In the genomic region with DNA sequence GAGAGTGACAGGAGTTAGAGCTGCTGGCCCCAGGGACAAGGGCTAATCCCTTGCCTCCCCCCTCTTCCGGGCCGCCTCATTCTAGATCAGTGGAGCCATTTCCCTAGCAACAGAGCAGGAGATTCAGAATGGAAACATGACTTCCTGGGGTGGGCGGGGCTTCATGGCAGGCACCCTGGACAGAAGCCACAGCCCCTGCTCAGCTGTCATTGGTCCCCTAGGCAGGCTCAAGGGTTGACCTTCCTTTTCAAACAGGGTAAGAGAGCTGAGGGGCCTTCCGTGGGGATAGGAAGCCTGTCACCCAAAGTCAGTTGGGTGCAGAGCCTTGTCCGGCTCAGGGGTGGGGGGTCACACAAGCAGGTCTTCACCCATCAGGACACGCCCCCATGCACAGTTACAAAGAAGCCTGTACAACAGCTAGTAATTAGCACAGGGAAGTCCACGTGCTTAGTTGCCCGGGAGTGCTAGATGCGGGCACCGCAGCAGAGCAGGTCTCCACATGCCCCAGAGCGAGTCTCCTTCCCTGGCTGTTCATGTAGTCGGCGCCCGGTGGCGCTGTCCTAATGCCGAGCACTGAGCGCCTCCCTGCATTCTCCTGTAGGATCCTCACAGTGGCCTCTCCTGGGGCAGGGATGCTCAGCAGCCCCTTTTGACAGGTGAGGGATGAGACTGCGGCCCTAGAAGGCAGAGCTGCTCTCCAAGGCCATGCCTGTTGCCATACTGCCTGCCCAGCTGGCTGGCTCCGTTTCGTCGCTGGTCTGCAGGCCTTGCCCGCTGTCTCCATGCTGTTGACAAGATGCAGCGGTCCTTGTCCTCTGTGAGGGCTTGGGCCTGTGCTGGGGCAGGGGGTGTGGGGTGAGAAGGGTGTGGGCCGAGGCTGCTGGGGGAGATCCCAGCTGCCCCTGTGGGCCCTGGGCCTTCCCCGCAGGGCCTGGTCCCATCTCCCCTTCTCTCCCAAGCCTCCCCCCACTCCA, we compare ENCODE assay signal across 8 cellular contexts. TPM values are rescaled to one million over a fixed set of nuclear protein-coding genes. Genes with fewer than 3 reads are reported as not detected.
DNase-seq lines count a peak whose midpoint lies in the region; ATAC-seq and TF ChIP-seq lines count a peak whose summit lies in the region.

No MANE protein-coding gene starts in this region.

- H3K27ac ChIP-seq in GM23338 (ENCODE audit: low read depth) (0 out of 2 replicates have a peak overlapping the region, but pooled peaks have one; percentile 50), foreskin keratinocyte (no peak overlapping the region)

- H3K4me2 ChIP-seq in GM23338: 0 out of 2 replicates have a peak overlapping the region, but pooled peaks have one; percentile 57

- H3K79me2 ChIP-seq in GM23338 (replicated peaks; ENCODE audit: insufficient read depth): peaks cover 66% of the 10 kb centered on the region

- no peaks in the 10 kb centered on the region for H3K27me3 Mint-ChIP-seq in GM23338 (ENCODE audit: insufficient read depth, low read depth, poor library complexity)
- H3K27me3 Mint-ChIP-seq in activated CD4-positive, alpha-beta memory T cell treated with anti-CD3 and anti-CD28 coated beads, Interleukin-2, amount 10 ng/mL, durations not matched to agents 7 days and 5 days: no peaks in the 10 kb centered on the region

- H3K9me3 ChIP-seq in BE2C: no peaks in the 10 kb centered on the region

- peaks cover 21% of the 10 kb centered on the region for H3K36me3 ChIP-seq in BE2C
- peaks cover 4% of the 10 kb centered on the region; the same call in 1 of the 2 replicates for H3K36me3 ChIP-seq in GM23338 (ENCODE audit: insufficient read depth)

- no peaks in the 10 kb centered on the region for H3K9me2 ChIP-seq in GM23338 (ENCODE audit: insufficient read depth)

- peak; percentile 61 for ATAC-seq in GM23338
- ATAC-seq in foreskin keratinocyte: peak; percentile 83
- no peak for ATAC-seq in omental fat pad (ENCODE audit: low FRiP score)
- ATAC-seq in GM18867 (IDR thresholded peaks at IDR 0.05; ENCODE audit: unreplicated experiment): no peak
- no peak for ATAC-seq in HG03342 (IDR thresholded peaks at IDR 0.05; ENCODE audit: unreplicated experiment)

- peaks cover 3% of the 10 kb centered on the region; the same call in 2 of the 3 replicates for H3K36me3 Mint-ChIP-seq in GM23338 (ENCODE audit: low read depth)
- H3K36me3 Mint-ChIP-seq in activated CD4-positive, alpha-beta memory T cell treated with anti-CD3 and anti-CD28 coated beads, Interleukin-2, amount 10 ng/mL, durations not matched to agents 7 days and 5 days (ENCODE audit: low read depth): peaks cover 3% of the 10 kb centered on the region

- TF ChIP-seq CTCF in BE2C (IDR thresholded peaks at IDR 0.05; ENCODE audit: low read depth, low read length): peak; percentile 29
- peak; percentile 39 to 46; a peak in 3 of 4 replicates for TF ChIP-seq CTCF in GM23338 (conservative IDR thresholded peaks at IDR 0.05; ENCODE audit: low read depth in 2 of 2)
- peak; percentile 97 for TF ChIP-seq CTCF in foreskin keratinocyte (conservative IDR thresholded peaks at IDR 0.05)
- no peak for TF ChIP-seq CTCF in omental fat pad (IDR thresholded peaks at IDR 0.05)

- H3K27me3 ChIP-seq in BE2C (no peaks in the 10 kb centered on the region), GM23338 (ENCODE audit: insufficient read depth) (no peaks in the 10 kb centered on the region), foreskin keratinocyte (no peaks in the 10 kb centered on the region)

- H3K9me3 Mint-ChIP-seq in GM23338: no peaks in the 10 kb centered on the region
- H3K9me3 Mint-ChIP-seq in activated CD4-positive, alpha-beta memory T cell treated with anti-CD3 and anti-CD28 coated beads, Interleukin-2, amount 10 ng/mL, durations not matched to agents 7 days and 5 days: no peaks in the 10 kb centered on the region

- H3K4me1 Mint-ChIP-seq in GM23338: peaks cover 37% of the 10 kb centered on the region
- peaks cover 32% of the 10 kb centered on the region for H3K4me1 Mint-ChIP-seq in activated CD4-positive, alpha-beta memory T cell treated with anti-CD3 and anti-CD28 coated beads, Interleukin-2, amount 10 ng/mL, durations not matched to agents 7 days and 5 days

- CTCF ChIA-PET in activated CD4-positive, alpha-beta memory T cell treated with anti-CD3 and anti-CD28 coated beads, Interleukin-2, amount 10 ng/mL, durations not matched to agents 7 days and 5 days (lab: Charles Lee): no interaction called here

- H2AFZ ChIP-seq in GM23338: no peak overlapping the region

- peaks cover 33% of the 10 kb centered on the region for H4K20me1 ChIP-seq in GM23338 (replicated peaks; ENCODE audit: insufficient read depth)

- no peak overlapping the region; the same call in 2 of the 3 replicates for H3K4me3 Mint-ChIP-seq in GM23338
- H3K4me3 Mint-ChIP-seq in activated CD4-positive, alpha-beta memory T cell treated with anti-CD3 and anti-CD28 coated beads, Interleukin-2, amount 10 ng/mL, durations not matched to agents 7 days and 5 days: no peak overlapping the region

- peaks cover 55% of the 10 kb centered on the region for H3K4me1 ChIP-seq in BE2C
- H3K4me1 ChIP-seq in GM23338 (ENCODE audit: insufficient read depth): peaks cover 34% of the 10 kb centered on the region; the same call in 1 of the 2 replicates
- H3K4me1 ChIP-seq in foreskin keratinocyte: peaks cover 16% of the 10 kb centered on the region

- H3F3A ChIP-seq in GM23338 (replicated peaks; ENCODE audit: low read depth): no peaks in the 10 kb centered on the region

- POLR2A ChIA-PET in activated CD4-positive, alpha-beta memory T cell treated with anti-CD3 and anti-CD28 coated beads, Interleukin-2, amount 10 ng/mL, durations not matched to agents 7 days and 5 days (lab: Charles Lee): interaction anchor here (1.4 to 1.6 kb wide), 2 partner anchors 20 to 274 kb away, joined by 3 to 5 read pairs; no protein-coding TSS in a partner anchor

- DNase-seq in BE2C (peak; percentile 90), GM23338 (ENCODE audit: low spot score) (peak; percentile 87), NCI-H2227 treated with DMSO at 0.1 percent for 48 hours (lab: John Stamatoyannopoulos, UW) (peak; percentile 78), foreskin keratinocyte (peak; percentile 89 to 94), omental fat pad (ENCODE audit: low spot score) (peak; percentile 34)
- DNase-seq in activated CD4-positive, alpha-beta memory T cell treated with anti-CD3 and anti-CD28 coated beads, Interleukin-2, amount 10 ng/mL, durations not matched to agents 7 days and 5 days: peak; percentile 64

- H3K27ac Mint-ChIP-seq in GM23338: peak overlapping the region; percentile 83
- no peak overlapping the region for H3K27ac Mint-ChIP-seq in activated CD4-positive, alpha-beta memory T cell treated with anti-CD3 and anti-CD28 coated beads, Interleukin-2, amount 10 ng/mL, durations not matched to agents 7 days and 5 days

- H3K4me3 ChIP-seq in BE2C (ENCODE audit: low read depth, low read length) (peak overlapping the region; percentile 16), GM23338 (no peak overlapping the region)

RNA-seq across cellular contexts. Expression of gene TMEM201, which starts 5.1 kb away (rescaled TPM):
- polyA plus RNA-seq in BE2C (2012; ENCODE audit: insufficient read depth, insufficient read length, low read depth): 86.2 TPM
- 24.5 and 27.2 TPM in 2 replicates for total RNA-seq in GM23338 (2014; rRNA removed; shearing (Covaris generic))
- polyA plus RNA-seq in GM23338 (2016; fragmentation: Nextera tagmentation; extraction: Ambion mirVana) (11.6 and 11.8 TPM in 2 replicates), foreskin keratinocyte (8.0 and 8.9 TPM in 2 replicates)
- total RNA-seq in activated CD4-positive, alpha-beta memory T cell treated with anti-CD3 and anti-CD28 coated beads, Interleukin-2, amount 10 ng/mL, durations not matched to agents 7 days and 5 days: 10 to 100 TPM; 12.4 to 13.4 TPM
- total RNA-seq in foreskin keratinocyte (9.4 and 10.4 TPM in 2 replicates), omental fat pad (10 to 100 TPM in 1 of 4 donors, 1 to 10 TPM in 3; 4.5 to 13.1 (median 6.8) TPM)

RNA-seq across cellular contexts. Expression of gene SLC25A33, which starts 54.5 kb away (rescaled TPM):
- 10.7 TPM for polyA plus RNA-seq in BE2C (2012; ENCODE audit: insufficient read depth, insufficient read length, low read depth)
- total RNA-seq in GM23338 (2014; rRNA removed; shearing (Covaris generic)): 18.8 and 21.0 TPM in 2 replicates
- polyA plus RNA-seq in GM23338 (2016; fragmentation: Nextera tagmentation; extraction: Ambion mirVana) (12.8 and 13.3 TPM in 2 replicates), foreskin keratinocyte (4.1 and 4.7 TPM in 2 replicates)
- total RNA-seq in activated CD4-positive, alpha-beta memory T cell treated with anti-CD3 and anti-CD28 coated beads, Interleukin-2, amount 10 ng/mL, durations not matched to agents 7 days and 5 days: 1 to 10 TPM; 2.6 to 3.0 TPM
- total RNA-seq in foreskin keratinocyte (4.8 and 6.0 TPM in 2 replicates), omental fat pad (10 to 100 TPM; 15.6 to 25.8 (median 19.1) TPM)

RNA-seq across cellular contexts. Expression of gene PIK3CD, which starts 57.8 kb away (rescaled TPM):
- not detected for polyA plus RNA-seq in BE2C (2012; ENCODE audit: insufficient read depth, insufficient read length, low read depth)
- total RNA-seq in GM23338 (2014; rRNA removed; shearing (Covaris generic)): 16.8 and 32.1 TPM in 2 replicates
- 6.6 and 7.8 TPM in 2 replicates for polyA plus RNA-seq in GM23338 (2016; fragmentation: Nextera tagmentation; extraction: Ambion mirVana)
- total RNA-seq in activated CD4-positive, alpha-beta memory T cell treated with anti-CD3 and anti-CD28 coated beads, Interleukin-2, amount 10 ng/mL, durations not matched to agents 7 days and 5 days: 100 to 1,000 TPM; 211 to 214 TPM
- total RNA-seq in foreskin keratinocyte: 25.0 and 40.4 TPM in 2 replicates
- 13.3 and 20.3 TPM in 2 replicates for polyA plus RNA-seq in foreskin keratinocyte
- total RNA-seq in omental fat pad: 10 to 100 TPM; 16.5 to 23.0 (median 18.2) TPM

Comparison
In these comparisons a context has a peak if more than half of its experiments do, and no peak if none do; other contexts are left out.
1. DNase-seq: peak in every context shown above with its lines; median percentile 92 in foreskin keratinocyte; 90 in BE2C; 87 in GM23338; 78 in NCI-H2227 treated with DMSO at 0.1 percent for 48 hours; 64 in activated CD4-positive, alpha-beta memory T cell treated with anti-CD3 and anti-CD28 coated beads, Interleukin-2, amount 10 ng/mL, durations not matched to agents 7 days and 5 days; 34 in omental fat pad.
2. CTCF ChIP-seq: peak in BE2C (single experiment), GM23338 (2 of 2) and foreskin keratinocyte (single experiment); none in omental fat pad (0 of 3).
3. ATAC-seq: peak in GM23338 (single experiment) and foreskin keratinocyte (single experiment); none in omental fat pad (single experiment), GM18867 (single experiment) and HG03342 (single experiment).